Comparison of ENCODE assay signal across 19 cellular contexts in the genomic region with DNA sequence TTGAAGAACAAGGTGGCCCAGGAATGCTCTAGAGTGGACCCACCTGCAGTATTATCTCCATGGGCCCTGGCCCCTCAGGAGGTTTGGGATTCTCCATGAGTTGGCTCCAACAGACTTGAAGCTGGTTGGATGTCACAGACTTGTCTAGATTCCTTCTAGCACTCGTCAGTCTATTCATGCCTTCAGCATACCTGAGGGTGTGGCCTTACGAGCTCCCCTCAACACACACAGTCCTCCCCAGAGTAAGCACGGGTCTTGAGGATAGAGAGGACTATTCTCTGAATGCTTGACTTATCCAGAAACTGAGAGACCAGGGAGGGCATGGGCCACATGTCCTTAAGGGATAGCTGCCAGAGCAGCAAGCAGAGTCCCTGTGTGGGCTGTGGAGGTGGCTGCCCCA. TPM values are rescaled to one million over a fixed set of nuclear protein-coding genes. Genes with fewer than 3 reads are reported as not detected.
DNase-seq lines count a peak whose midpoint lies in the region; ATAC-seq, FAIRE-seq and TF ChIP-seq lines count a peak whose summit lies in the region.
"Had no signal": no experiment of that assay in that cellular context is flagged by ENCODE, and none has a peak within 500 bp of the region (broad histone marks: within the 10 kb centered on the region; RNA-seq: fewer than 3 reads in every experiment).

No MANE protein-coding gene starts in this region.

- no peak overlapping the region for H3K27ac Mint-ChIP-seq in GM23338
- no peak overlapping the region for H3K27ac Mint-ChIP-seq in astrocyte (ENCODE audit: unreplicated experiment)
- H3K27ac Mint-ChIP-seq: activated CD4-positive, alpha-beta memory T cell treated with anti-CD3 and anti-CD28 coated beads, Interleukin-2, amount 10 ng/mL, durations not matched to agents 7 days and 5 days; activated naive CD4-positive, alpha-beta T cell treated with anti-CD3 and anti-CD28 coated beads, Interleukin-2, amount 50 U/mL, for 24 hours; HFFc6; naive B cell had no signal

- H2AFZ ChIP-seq in GM23338 = no peak overlapping the region
- no peak overlapping the region for H2AFZ ChIP-seq in astrocyte (ENCODE audit: low read depth, low read length)

- H3K79me2 ChIP-seq in GM23338 (replicated peaks; ENCODE audit: insufficient read depth) (no peaks in the 10 kb centered on the region), astrocyte (ENCODE audit: insufficient read depth, low read length) (no peaks in the 10 kb centered on the region)

- H3K4me1 ChIP-seq in GM23338 (ENCODE audit: insufficient read depth) = no peaks in the 10 kb centered on the region
- no peaks in the 10 kb centered on the region for H3K4me1 ChIP-seq in astrocyte (ENCODE audit: insufficient read depth, low read length)
- H3K4me1 ChIP-seq in Peyer's patch = no peaks in the 10 kb centered on the region

- ATAC-seq in GM23338 (no peak), GM18861 (IDR thresholded peaks at IDR 0.05; ENCODE audit: unreplicated experiment) (no peak)
- ATAC-seq: activated T-cell treated with anti-CD3 and anti-CD28 coated beads, Interleukin-2, amount 50 U/mL, for 4 hours had no signal

- H3K36me3 Mint-ChIP-seq in GM23338 (ENCODE audit: low read depth) (peaks cover 17% of the 10 kb centered on the region), astrocyte (ENCODE audit: low read depth, unreplicated experiment) (no peaks in the 10 kb centered on the region)
- H3K36me3 Mint-ChIP-seq: activated naive CD4-positive, alpha-beta T cell treated with anti-CD3 and anti-CD28 coated beads, Interleukin-2, amount 50 U/mL, for 24 hours had no signal

- no peak for TF ChIP-seq POLR2A in Peyer's patch (IDR thresholded peaks at IDR 0.05)

- peaks cover 18% of the 10 kb centered on the region for H3K9me3 ChIP-seq in astrocyte (ENCODE audit: insufficient read depth, low read depth, low read length)
- H3K9me3 ChIP-seq in Peyer's patch = no peaks in the 10 kb centered on the region

- H3K36me3 ChIP-seq in GM23338 (ENCODE audit: insufficient read depth) (no peaks in the 10 kb centered on the region), astrocyte (ENCODE audit: insufficient read depth, low read length) (no peaks in the 10 kb centered on the region), Peyer's patch (no peaks in the 10 kb centered on the region)

- H3K9me3 Mint-ChIP-seq in GM23338 = peaks cover 40% of the 10 kb centered on the region
- peaks cover 7% of the 10 kb centered on the region for H3K9me3 Mint-ChIP-seq in astrocyte (ENCODE audit: unreplicated experiment)
- H3K9me3 Mint-ChIP-seq: activated naive CD4-positive, alpha-beta T cell treated with anti-CD3 and anti-CD28 coated beads, Interleukin-2, amount 50 U/mL, for 24 hours; activated T-cell treated with anti-CD3 and anti-CD28 coated beads, Interleukin-2, amount 50 U/mL, for 4 hours; central memory CD8-positive, alpha-beta T cell; HFFc6 had no signal

- peaks cover 8% of the 10 kb centered on the region for H3K27me3 Mint-ChIP-seq in GM23338 (ENCODE audit: insufficient read depth, low read depth, poor library complexity)
- peaks cover 57% of the 10 kb centered on the region for H3K27me3 Mint-ChIP-seq in astrocyte (ENCODE audit: low read depth, unreplicated experiment)
- H3K27me3 Mint-ChIP-seq: activated naive CD4-positive, alpha-beta T cell treated with anti-CD3 and anti-CD28 coated beads, Interleukin-2, amount 50 U/mL, for 24 hours; central memory CD8-positive, alpha-beta T cell; naive B cell had no signal

- H4K20me1 ChIP-seq in GM23338 (replicated peaks; ENCODE audit: insufficient read depth) = no peaks in the 10 kb centered on the region
- no peaks in the 10 kb centered on the region for H4K20me1 ChIP-seq in astrocyte (ENCODE audit: insufficient read depth, low read length)

- no peak overlapping the region for H3K9ac ChIP-seq in astrocyte (ENCODE audit: low read length)

- H3K27me3 ChIP-seq in GM23338 (ENCODE audit: insufficient read depth) (no peaks in the 10 kb centered on the region), astrocyte (ENCODE audit: insufficient read depth, low read length) (no peaks in the 10 kb centered on the region), Peyer's patch (no peaks in the 10 kb centered on the region)

- H3K4me2 ChIP-seq in GM23338 (no peak overlapping the region), astrocyte (ENCODE audit: low read length) (no peak overlapping the region)

- no peak overlapping the region for H3K27ac ChIP-seq in GM23338 (ENCODE audit: low read depth)
- no peak overlapping the region for H3K27ac ChIP-seq in astrocyte (ENCODE audit: low read depth, low read length)
- H3K27ac ChIP-seq in Peyer's patch = no peak overlapping the region

- no peak overlapping the region for H3K4me3 ChIP-seq in GM23338
- no peak overlapping the region for H3K4me3 ChIP-seq in astrocyte (ENCODE audit: insufficient read depth, low read depth, low read length)
- no peak overlapping the region for H3K4me3 ChIP-seq in foreskin fibroblast (ENCODE audit: low read depth in 1 of 2, low read length in 2 of 2)
- no peak overlapping the region for H3K4me3 ChIP-seq in Peyer's patch

- no peak for FAIRE-seq in astrocyte (lab: Jason Lieb, UNC)
- FAIRE-seq: RCC 7860, small intestine had no signal

- no peaks in the 10 kb centered on the region for H3F3A ChIP-seq in GM23338 (replicated peaks; ENCODE audit: low read depth)

- TF ChIP-seq CTCF in GM23338 (conservative IDR thresholded peaks at IDR 0.05; ENCODE audit: low read depth in 2 of 2) (no peak), astrocyte (IDR thresholded peaks at IDR 0.05; ENCODE audit: insufficient read depth, low read depth, low read length) (no peak), foreskin fibroblast (IDR thresholded peaks at IDR 0.05; ENCODE audit: low read depth, low read length) (no peak), Peyer's patch (IDR thresholded peaks at IDR 0.05) (no peak)

- no peaks in the 10 kb centered on the region for H3K9me2 ChIP-seq in GM23338 (ENCODE audit: insufficient read depth)

- DNase-seq in A172 (ENCODE audit: low spot score) (peak; percentile 17), GM23338 (ENCODE audit: low spot score) (peak; percentile 37), astrocyte (ENCODE audit: low read depth) (peak; percentile 60), foreskin fibroblast (peak; percentile 23 to 57), NCI-H1092 treated with DMSO at 0.1 percent for 48 hours (lab: John Stamatoyannopoulos, UW) (no peak), Peyer's patch (no peak)
- DNase-seq in activated CD4-positive, alpha-beta T cell treated with anti-CD3 and anti-CD28 coated beads, Interleukin-2, amount 50 U/mL, for 1 hour = no peak
- DNase-seq: activated CD4-positive, alpha-beta memory T cell treated with anti-CD3 and anti-CD28 coated beads, Interleukin-2, amount 10 ng/mL, durations not matched to agents 7 days and 5 days; activated T-cell treated with anti-CD3 and anti-CD28 coated beads, Interleukin-2, amount 50 U/mL, for 4 hours; HFFc6; MM.1S; naive B cell; NCI-H2029; NCI-H774; small intestine had no signal

- H3K4me1 Mint-ChIP-seq in GM23338 (no peaks in the 10 kb centered on the region; the same call in 2 of the 3 replicates), astrocyte (ENCODE audit: low read depth, unreplicated experiment) (no peaks in the 10 kb centered on the region)
- H3K4me1 Mint-ChIP-seq: activated naive CD4-positive, alpha-beta T cell treated with anti-CD3 and anti-CD28 coated beads, Interleukin-2, amount 50 U/mL, for 24 hours; central memory CD8-positive, alpha-beta T cell; naive B cell had no signal

- H3K4me3 Mint-ChIP-seq in GM23338 (no peak overlapping the region), astrocyte (ENCODE audit: unreplicated experiment) (no peak overlapping the region)
- H3K4me3 Mint-ChIP-seq: activated CD4-positive, alpha-beta memory T cell treated with anti-CD3 and anti-CD28 coated beads, Interleukin-2, amount 10 ng/mL, durations not matched to agents 7 days and 5 days; activated naive CD4-positive, alpha-beta T cell treated with anti-CD3 and anti-CD28 coated beads, Interleukin-2, amount 50 U/mL, for 24 hours; activated T-cell treated with anti-CD3 and anti-CD28 coated beads, Interleukin-2, amount 50 U/mL, for 4 hours; central memory CD8-positive, alpha-beta T cell; HFFc6; naive B cell had no signal

TF ChIP-seq in GM23338, 12 proteins besides CTCF, POLR2A, EP300 and RAD21 (continues in another document):
- TF ChIP-seq ZNF114 (CRISPR knock-in tag; IDR thresholded peaks at IDR 0.05) (no peak), EZH2phosphoT487 (IDR thresholded peaks at IDR 0.05; ENCODE audit: unreplicated experiment) (no peak), STAT1 (IDR thresholded peaks at IDR 0.05; ENCODE audit: unreplicated experiment) (no peak), ZNF331 (CRISPR knock-in tag; IDR thresholded peaks at IDR 0.05; ENCODE audit: low read depth) (no peak), EZH2 (IDR thresholded peaks at IDR 0.05; ENCODE audit: low read depth, unreplicated experiment) (no peak)
- TF ChIP-seq, protein P1, sequence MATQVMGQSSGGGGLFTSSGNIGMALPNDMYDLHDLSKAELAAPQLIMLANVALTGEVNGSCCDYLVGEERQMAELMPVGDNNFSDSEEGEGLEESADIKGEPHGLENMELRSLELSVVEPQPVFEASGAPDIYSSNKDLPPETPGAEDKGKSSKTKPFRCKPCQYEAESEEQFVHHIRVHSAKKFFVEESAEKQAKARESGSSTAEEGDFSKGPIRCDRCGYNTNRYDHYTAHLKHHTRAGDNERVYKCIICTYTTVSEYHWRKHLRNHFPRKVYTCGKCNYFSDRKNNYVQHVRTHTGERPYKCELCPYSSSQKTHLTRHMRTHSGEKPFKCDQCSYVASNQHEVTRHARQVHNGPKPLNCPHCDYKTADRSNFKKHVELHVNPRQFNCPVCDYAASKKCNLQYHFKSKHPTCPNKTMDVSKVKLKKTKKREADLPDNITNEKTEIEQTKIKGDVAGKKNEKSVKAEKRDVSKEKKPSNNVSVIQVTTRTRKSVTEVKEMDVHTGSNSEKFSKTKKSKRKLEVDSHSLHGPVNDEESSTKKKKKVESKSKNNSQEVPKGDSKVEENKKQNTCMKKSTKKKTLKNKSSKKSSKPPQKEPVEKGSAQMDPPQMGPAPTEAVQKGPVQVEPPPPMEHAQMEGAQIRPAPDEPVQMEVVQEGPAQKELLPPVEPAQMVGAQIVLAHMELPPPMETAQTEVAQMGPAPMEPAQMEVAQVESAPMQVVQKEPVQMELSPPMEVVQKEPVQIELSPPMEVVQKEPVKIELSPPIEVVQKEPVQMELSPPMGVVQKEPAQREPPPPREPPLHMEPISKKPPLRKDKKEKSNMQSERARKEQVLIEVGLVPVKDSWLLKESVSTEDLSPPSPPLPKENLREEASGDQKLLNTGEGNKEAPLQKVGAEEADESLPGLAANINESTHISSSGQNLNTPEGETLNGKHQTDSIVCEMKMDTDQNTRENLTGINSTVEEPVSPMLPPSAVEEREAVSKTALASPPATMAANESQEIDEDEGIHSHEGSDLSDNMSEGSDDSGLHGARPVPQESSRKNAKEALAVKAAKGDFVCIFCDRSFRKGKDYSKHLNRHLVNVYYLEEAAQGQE (IDR thresholded peaks at IDR 0.05; ENCODE audit: unreplicated experiment) = no peak

RNA-seq across cellular contexts. Expression of gene COL6A1, which starts 45.9 kb away (rescaled TPM):
- 329 and 393 TPM in 2 replicates for total RNA-seq in A172 (2014; rRNA removed; shearing (Covaris generic))
- 151 and 180 TPM in 2 replicates for total RNA-seq in GM23338 (2014; rRNA removed; shearing (Covaris generic))
- polyA plus RNA-seq in GM23338 (2016; fragmentation: Nextera tagmentation; extraction: Ambion mirVana) = 76.0 and 84.5 TPM in 2 replicates
- total RNA-seq in astrocyte (131 and 173 TPM in 2 replicates), Peyer's patch (100 to 1,000 TPM in 3 of 4 donors, 10 to 100 TPM in 1; 37.7 to 458 (median 161) TPM)

Comparison
In these comparisons a context has a peak if more than half of its experiments do, and no peak if none do; other contexts are left out.
1. DNase-seq: peak in A172 (single experiment), GM23338 (single experiment), astrocyte (single experiment) and foreskin fibroblast (2 of 2); none in activated CD4-positive, alpha-beta T cell treated with anti-CD3 and anti-CD28 coated beads, Interleukin-2, amount 50 U/mL, for 1 hour (single experiment), NCI-H1092 treated with DMSO at 0.1 percent for 48 hours (single experiment) and Peyer's patch (0 of 3).